In the genomic region with DNA sequence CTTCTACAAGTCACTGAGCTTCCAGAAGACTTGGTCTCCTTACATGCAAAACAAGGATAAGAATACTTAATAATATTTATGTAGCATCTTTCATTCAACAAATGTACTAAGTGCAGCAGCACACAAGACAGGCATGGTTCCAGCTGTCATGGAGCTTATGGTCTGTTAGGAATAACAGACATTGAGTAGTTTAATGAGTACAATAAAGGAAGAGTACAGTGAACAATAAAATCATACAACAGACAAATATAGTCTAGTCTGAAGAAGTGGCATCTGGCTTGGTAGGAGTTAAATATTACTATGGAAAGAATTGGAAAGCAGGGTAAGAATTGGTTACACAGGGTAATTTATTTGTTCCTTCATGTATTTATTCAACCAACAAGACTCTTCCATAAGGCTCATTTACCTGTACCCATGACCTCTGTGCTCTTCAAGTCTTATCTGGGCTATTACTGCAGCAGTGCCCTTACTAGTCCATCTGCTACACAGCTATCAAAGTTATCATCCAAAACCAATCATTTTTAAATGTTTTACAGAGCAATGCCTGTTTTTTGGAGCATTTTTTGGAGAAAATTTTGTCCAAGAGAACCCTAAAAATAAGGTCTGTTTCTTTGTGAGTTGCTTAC, we compare ENCODE assay signal across 25 cellular contexts.
"Had no signal": no experiment of that assay in that cellular context is flagged by ENCODE, and none has a peak within 500 bp of the region (broad histone marks: within the 10 kb centered on the region; RNA-seq: fewer than 3 reads in every experiment).

No MANE protein-coding gene starts in this region.

- ATAC-seq: left lobe of liver, sciatic nerve, upper lobe of right lung had no signal

- H3K36me3 Mint-ChIP-seq: memory B cell, naive B cell, neural progenitor cell had no signal

- DNase-seq: dorsolateral prefrontal cortex; effector CD4-positive, alpha-beta T cell; hypothalamus; immature natural killer cell; islet precursor cell; naive B cell; stimulated activated CD4-positive, alpha-beta T cell treated with anti-CD3 and anti-CD28 coated beads, Interleukin-12 subunit alpha, Interleukin-12 subunit beta, amount 100 ng/mL, for 4 hours; stimulated activated CD4-positive, alpha-beta T cell treated with anti-CD3 and anti-CD28 coated beads, Interleukin-1b, Interleukin-23, amount 100 ng/mL, for 48 hours; stimulated activated CD4-positive, alpha-beta T cell treated with anti-CD3 and anti-CD28 coated beads, Interleukin-4, amount 100 ng/mL, for 1 hour; stimulated activated CD8-positive, alpha-beta memory T cell treated with anti-CD3 and anti-CD28 coated beads, Interleukin-4, amount 100 ng/mL, for 48 hours; stimulated activated naive CD4-positive, alpha-beta T cell; stimulated activated naive CD8-positive, alpha-beta T cell treated with anti-CD3 and anti-CD28 coated beads, Interleukin-15, amount 100 ng/mL, for 72 hours; transverse colon; upper lobe of right lung; uterus had no signal

- H3K36me3 ChIP-seq: neural progenitor cell, prostate gland, right atrium auricular region, suprapubic skin, transverse colon, upper lobe of right lung, uterus had no signal

- H3K27ac ChIP-seq: dorsolateral prefrontal cortex, neural progenitor cell, prostate gland, right atrium auricular region, suprapubic skin, transverse colon, upper lobe of right lung, uterus had no signal

- H3K4me1 ChIP-seq: neural progenitor cell, prostate gland, right atrium auricular region, upper lobe of right lung, uterus had no signal

- H3K4me3 ChIP-seq: dorsolateral prefrontal cortex, lung, neural progenitor cell, prostate gland, right atrium auricular region, smooth muscle cell, suprapubic skin, transverse colon, upper lobe of right lung, uterus had no signal

- H3K4me2 ChIP-seq: neural progenitor cell, smooth muscle cell had no signal

- H3K9me3 Mint-ChIP-seq: nephron; neural progenitor cell; stimulated activated naive CD8-positive, alpha-beta T cell treated with anti-CD3 and anti-CD28 coated beads, Interleukin-15, amount 100 ng/mL, for 72 hours had no signal

- H3K27me3 Mint-ChIP-seq: naive B cell; stimulated activated naive CD8-positive, alpha-beta T cell treated with anti-CD3 and anti-CD28 coated beads, Interleukin-15, amount 100 ng/mL, for 72 hours had no signal

- H3K27ac Mint-ChIP-seq: memory B cell; neural progenitor cell; stimulated activated naive CD8-positive, alpha-beta T cell treated with anti-CD3 and anti-CD28 coated beads, Interleukin-15, amount 100 ng/mL, for 72 hours had no signal

- H3K4me3 Mint-ChIP-seq: immature natural killer cell, memory B cell, naive B cell, nephron, neural progenitor cell had no signal

- H3K9ac ChIP-seq: neural progenitor cell had no signal

- H3K9me3 ChIP-seq: prostate gland, right atrium auricular region, suprapubic skin, transverse colon, upper lobe of right lung, uterus had no signal

- H3K4me1 Mint-ChIP-seq: memory B cell, nephron, neural progenitor cell had no signal

- H3K27me3 ChIP-seq: right atrium auricular region, suprapubic skin, transverse colon, uterus had no signal
